15 cellular contexts compared by ENCODE assay signal in the genomic region with DNA sequence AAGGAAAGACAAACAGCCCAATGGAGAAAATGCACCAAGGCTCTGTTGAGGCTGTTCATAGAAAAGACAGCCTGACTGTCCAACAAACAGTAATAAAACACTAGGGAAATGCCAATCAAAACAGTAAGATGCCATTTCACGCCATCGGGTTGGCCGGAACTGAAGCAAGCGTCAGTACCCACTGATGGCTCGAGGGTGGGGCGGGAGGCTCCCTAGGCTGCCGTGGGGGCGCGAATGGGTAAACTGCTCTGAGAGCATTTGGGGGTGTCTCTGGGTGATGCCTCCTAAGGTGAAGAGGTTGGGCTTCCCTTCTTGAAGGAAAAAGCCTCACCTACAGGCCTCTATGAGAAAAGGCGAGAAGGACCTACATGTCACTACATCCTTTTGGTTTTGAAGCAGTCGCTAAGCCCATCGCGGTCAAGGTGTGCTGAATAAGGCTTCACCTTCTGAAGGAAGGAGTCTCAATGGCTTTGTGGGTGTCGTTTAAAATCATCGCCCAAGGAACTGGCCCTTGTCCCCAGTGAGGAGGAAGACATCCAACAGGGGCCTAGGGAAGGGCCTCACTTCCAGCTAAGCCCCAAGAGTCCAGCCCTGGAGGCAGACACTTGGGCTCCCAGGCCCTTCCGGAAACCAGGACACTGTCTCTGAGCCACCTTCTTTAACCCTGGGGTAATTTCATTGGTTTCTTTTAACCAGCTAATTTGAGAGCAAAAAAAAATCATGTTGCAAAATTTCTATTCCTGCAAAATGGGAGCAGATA.
"Had no signal": no experiment of that assay in that cellular context is flagged by ENCODE, and none has a peak within 500 bp of the region (broad histone marks: within the 10 kb centered on the region; RNA-seq: fewer than 3 reads in every experiment).

No MANE protein-coding gene starts in this region.

- H3K27me3 ChIP-seq: colonic mucosa, left lung had no signal

- H3K27ac ChIP-seq: colonic mucosa, heart left ventricle, left lung, lower lobe of right lung had no signal

- DNase-seq: colonic mucosa; effector CD8-positive, alpha-beta T cell; hypothalamus; left lung; lower lobe of right lung; naive B cell; right cardiac atrium; stimulated activated CD4-positive, alpha-beta T cell treated with anti-CD3 and anti-CD28 coated beads, Interleukin-2, amount 100 ng/mL, for 48 hours; stimulated activated naive CD4-positive, alpha-beta T cell treated with Interleukin-2 at 50 U/mL for 16 hours; trophoblast cell had no signal

- H3K9me3 ChIP-seq: colonic mucosa had no signal

- H3K36me3 ChIP-seq: colonic mucosa, heart left ventricle, left lung, lower lobe of right lung had no signal

- H3K27ac Mint-ChIP-seq: memory B cell, naive B cell had no signal

- H3K4me1 ChIP-seq: colonic mucosa, heart left ventricle, left lung, lower lobe of right lung had no signal

- H3K4me3 ChIP-seq: colonic mucosa, heart left ventricle, left lung, lower lobe of right lung, smooth muscle cell had no signal

- H3K4me1 Mint-ChIP-seq: memory B cell, naive B cell had no signal

- ATAC-seq: esophagus mucosa, heart left ventricle, left lung, lower lobe of right lung, right cardiac atrium had no signal

- H3K36me3 Mint-ChIP-seq: memory B cell had no signal

- H3K4me3 Mint-ChIP-seq: memory B cell, nephron had no signal

- H3K27me3 Mint-ChIP-seq: memory B cell had no signal
